ENCODE assay signal across 1 cellular context in the genomic region with DNA sequence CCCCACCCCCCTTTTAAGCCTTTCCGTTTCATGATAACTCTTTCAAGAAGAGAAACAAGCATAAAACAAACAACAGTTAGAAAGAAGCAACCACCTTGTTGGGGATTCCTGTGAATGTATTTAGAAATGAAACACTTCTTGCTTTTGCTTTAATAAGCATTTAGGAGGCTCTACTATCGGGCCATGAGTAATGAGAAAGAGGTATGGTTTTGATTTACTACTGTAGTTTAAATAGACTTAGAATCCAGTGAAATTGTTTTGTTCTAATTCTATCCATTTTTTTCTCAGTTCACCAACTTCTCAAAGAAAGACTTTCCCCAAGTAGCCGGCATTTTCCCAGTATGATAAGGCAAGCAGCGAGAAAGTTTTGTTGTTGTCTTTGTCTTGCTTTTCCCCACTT.
TF ChIP-seq lines count a peak whose summit lies in the region.

No MANE protein-coding gene starts in this region.

TF ChIP-seq in SK-N-SH treated with all-trans-retinoic acid at 6 μM for 48 hours, 23 proteins besides CTCF, POLR2A, EP300 and RAD21 (continued from another document):
- no peak for TF ChIP-seq ZC3H10 (CRISPR knock-in tag; IDR thresholded peaks at IDR 0.05)
